In the genomic region with DNA sequence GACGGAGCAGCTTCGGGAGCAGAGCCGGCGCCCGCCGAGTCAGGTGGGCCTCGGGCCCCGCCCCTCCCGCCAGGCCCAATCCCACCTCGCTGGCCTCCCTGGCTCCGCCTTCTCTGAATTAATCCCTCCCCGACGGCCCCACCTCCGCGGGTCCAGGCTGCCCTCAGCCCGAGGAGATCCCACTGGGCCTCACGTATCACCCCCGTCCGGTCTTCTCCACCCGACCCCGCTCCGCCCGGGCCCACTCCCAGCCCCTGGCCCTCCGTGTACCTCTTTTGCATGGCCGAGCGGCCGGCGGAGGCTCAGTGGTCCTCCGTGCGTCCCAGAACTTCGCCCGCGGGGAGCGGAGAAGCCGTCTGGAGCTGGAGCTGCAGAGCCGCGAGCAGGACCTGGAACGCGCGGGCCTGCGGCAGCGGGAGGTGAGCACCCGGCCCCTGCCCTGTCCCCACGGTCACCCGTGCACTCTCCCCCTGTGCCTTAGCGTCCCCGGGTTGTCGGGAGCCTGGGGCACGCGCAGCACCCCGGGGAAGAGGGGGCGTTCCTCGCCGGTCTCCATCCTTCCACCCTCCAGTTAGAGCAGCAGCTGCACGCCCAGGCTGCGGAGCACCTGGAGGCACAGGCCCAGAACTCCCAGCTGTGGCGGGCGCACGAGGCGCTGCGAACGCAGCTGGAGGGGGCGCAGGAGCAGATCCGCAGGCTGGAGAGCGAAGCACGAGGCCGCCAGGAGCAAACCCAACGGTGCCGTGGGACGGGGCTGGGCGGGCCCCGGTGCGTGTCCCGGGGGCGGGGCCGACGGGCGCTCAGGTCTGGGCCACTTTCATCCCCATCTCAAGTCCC, we compare ENCODE assay signal across 8 cellular contexts. TPM values are rescaled to one million over a fixed set of nuclear protein-coding genes. Genes with fewer than 3 reads are reported as not detected.
A peak's percentile ranks its signal among the peaks of the same experiment; 100 is the strongest.
DNase-seq lines count a peak whose midpoint lies in the region; ATAC-seq and TF ChIP-seq lines count a peak whose summit lies in the region.

No MANE protein-coding gene starts in this region.

- peak; percentile 83 for DNase-seq in GM03348 (ENCODE audit: low spot score)
- DNase-seq in T-helper 2 cell = peak in 3 of 5 experiments; percentile 51 to 62 (median 53)
- peak in 1 of 2 donors; percentile 70 for DNase-seq in cardiac fibroblast (ENCODE audit: low read depth in 2 of 2)
- peak; percentile 54 to 57 (median 54) for DNase-seq in immature natural killer cell
- peak; percentile 25 for DNase-seq in stimulated activated CD4-positive, alpha-beta T cell treated with anti-CD3 and anti-CD28 coated beads, Interleukin-2, amount 100 ng/mL, for 4 hours (ENCODE audit: low read depth)
- no peak for DNase-seq in amniotic stem cell (lab: John Stamatoyannopoulos, UW)

- H3K27me3 Mint-ChIP-seq in IgD-negative memory B cell (peaks cover 7% of the 10 kb centered on the region), immature natural killer cell (ENCODE audit: low read depth in 3 of 3) (peaks cover 7 to 15% (median 7%) of the 10 kb centered on the region in 3 donors)

- H3K4me3 ChIP-seq in cardiac fibroblast (replicated peaks in 1 of 2; ENCODE audit: low read depth in 2 of 2, low read length in 2 of 2) = peak overlapping the region; percentile 2 to 24

- peak overlapping the region; percentile 78 to 90 (median 84) for H3K4me3 Mint-ChIP-seq in IgD-negative memory B cell
- H3K4me3 Mint-ChIP-seq in immature natural killer cell = peak overlapping the region; percentile 35 to 61 (median 60)

- TF ChIP-seq CTCF in cardiac fibroblast (IDR thresholded peaks at IDR 0.05; ENCODE audit: low read depth, low read length) = no peak

- H3K9me3 Mint-ChIP-seq in IgD-negative memory B cell = no peaks in the 10 kb centered on the region
- no peaks in the 10 kb centered on the region for H3K9me3 Mint-ChIP-seq in immature natural killer cell

- ATAC-seq in GM21381 (IDR thresholded peaks at IDR 0.05; ENCODE audit: unreplicated experiment) = no peak

- peaks cover 2% of the 10 kb centered on the region for H3K36me3 Mint-ChIP-seq in IgD-negative memory B cell
- no peaks in the 10 kb centered on the region for H3K36me3 Mint-ChIP-seq in immature natural killer cell

- H3K27ac Mint-ChIP-seq in IgD-negative memory B cell = peak overlapping the region in 1 of 3 donors; percentile 76
- H3K27ac Mint-ChIP-seq in immature natural killer cell = no peak overlapping the region

- H3K4me1 Mint-ChIP-seq in IgD-negative memory B cell = peaks cover 18 to 20% (median 18%) of the 10 kb centered on the region in 3 donors
- H3K4me1 Mint-ChIP-seq in immature natural killer cell = peaks cover 0 to 28% of the 10 kb centered on the region in 2 donors

RNA-seq across cellular contexts. Expression of a gene that starts 2.2 kb away (rescaled TPM):
- polyA plus RNA-seq in IgD-negative memory B cell (13.8 TPM), immature natural killer cell (10 to 100 TPM; 19.7 to 25.7 (median 23.7) TPM)

RNA-seq across cellular contexts. Expression of a gene that starts 2.8 kb away (rescaled TPM):
- polyA plus RNA-seq in IgD-negative memory B cell (20.0 TPM), immature natural killer cell (1 to 10 TPM in 1 of 3 donors, under 1 TPM in 1, not detected in 1; 0.74 to 2.2 TPM)

RNA-seq across cellular contexts. Expression of a gene that starts 11.8 kb away (rescaled TPM):
- polyA plus RNA-seq in IgD-negative memory B cell = 51.1 TPM
- 10 to 100 TPM; 10.9 to 42.3 (median 23.4) TPM for polyA plus RNA-seq in immature natural killer cell

RNA-seq across cellular contexts. Expression of a gene that starts 11.8 kb away (rescaled TPM):
- 96.7 TPM for polyA plus RNA-seq in IgD-negative memory B cell
- polyA plus RNA-seq in immature natural killer cell = 100 to 1,000 TPM; 139 to 200 (median 142) TPM

RNA-seq across cellular contexts. Expression of a gene that starts 12.1 kb away (rescaled TPM):
- 2.1 TPM for polyA plus RNA-seq in IgD-negative memory B cell
- 10 to 100 TPM; 23.4 to 38.7 (median 37.2) TPM for polyA plus RNA-seq in immature natural killer cell
